ENCODE assay signal across 8 cellular contexts in the genomic region with DNA sequence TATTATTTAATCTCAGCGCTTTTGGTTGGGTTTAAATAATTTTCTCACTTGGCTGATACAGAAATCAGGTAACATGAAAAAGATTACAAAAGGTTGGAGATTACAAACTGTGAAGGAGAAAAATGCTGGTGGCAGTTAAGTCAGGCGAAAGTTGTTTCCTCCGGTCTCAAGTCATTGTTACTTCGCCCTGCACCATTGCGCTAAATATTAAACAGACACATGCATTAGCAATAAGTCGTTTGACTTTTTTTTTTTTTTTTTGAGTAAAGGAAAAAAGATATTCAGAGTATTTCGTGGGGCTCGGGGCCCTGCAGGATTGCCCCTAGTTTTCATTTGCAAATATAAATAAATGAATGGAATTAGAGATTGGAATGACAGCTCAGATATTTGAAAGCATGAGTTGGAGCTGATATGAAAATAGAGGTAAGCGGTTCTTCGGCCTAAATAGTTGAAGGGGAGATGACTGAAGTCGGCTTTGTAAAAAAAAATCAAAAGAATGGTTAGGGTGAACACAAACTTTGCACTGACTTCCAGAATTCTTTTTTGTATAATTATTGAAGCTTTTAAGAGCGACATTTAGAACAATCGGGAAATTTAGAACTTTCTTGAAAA. TPM values are rescaled to one million over a fixed set of nuclear protein-coding genes. Genes with fewer than 3 reads are reported as not detected.
A peak's percentile ranks its signal among the peaks of the same experiment; 100 is the strongest.
DNase-seq lines count a peak whose midpoint lies in the region; ATAC-seq, FAIRE-seq and TF ChIP-seq lines count a peak whose summit lies in the region.

No MANE protein-coding gene starts in this region.

- DNase-seq in AG04449 (ENCODE audit: low read depth, low spot score) (no peak), GM12878 (ENCODE audit: low read depth, low spot score) (no peak), mesothelial cell of epicardium (ENCODE audit: low spot score in 2 of 2, unreplicated experiment in 2 of 2) (no peak), NCI-H510A (lab: John Stamatoyannopoulos, UW) (no peak), sciatic nerve (ENCODE audit: low spot score) (no peak)

- peak overlapping the region; percentile 84 for H3K4me2 ChIP-seq in GM12878 (ENCODE audit: control insufficient read depth, insufficient read depth)

- CTCF ChIA-PET in AG04449 (lab: Yijun Ruan, JAX) (interaction anchor here (1.6 to 5.2 kb wide), 6 partner anchors 10 to 729 kb away, joined by 5 to 41 read pairs (median 6); no protein-coding TSS in a partner anchor), GM12878 (lab: Yijun Ruan, JAX) (interaction anchor here (0.8 to 2.5 kb wide), 5 partner anchors 13 to 966 kb away, joined by 3 to 11 read pairs (median 3); a partner anchor contains a TSS)

- peak overlapping the region; percentile 91 for H3K4me3 Mint-ChIP-seq in mesothelial cell of epicardium

- SMC1A ChIA-PET in GM12878 (lab: Charles Lee; ENCODE audit: uncharacterized antibody, unreplicated experiment): interaction anchor here (0.7 to 1.7 kb wide), 7 partner anchors 11 to 602 kb away, joined by 3 to 6 read pairs (median 3); no protein-coding TSS in a partner anchor

- H3K36me3 Mint-ChIP-seq in mesothelial cell of epicardium: no peaks in the 10 kb centered on the region

- in situ Hi-C loops in GM12878 (cut with MboI): loop anchor here (10.0 kb wide), 1 partner anchor 386 kb away; no protein-coding TSS in a partner anchor

- H3K4me3 ChIP-seq in AG04449 (ENCODE audit: low read depth, low read length): peak overlapping the region; percentile 97
- peak overlapping the region; percentile 80 for H3K4me3 ChIP-seq in HUES48 (ENCODE audit: low read depth, low read length)
- peak overlapping the region; percentile 93 for H3K4me3 ChIP-seq in GM12878

- H3K4me1 Mint-ChIP-seq in mesothelial cell of epicardium: peaks cover 21% of the 10 kb centered on the region

- WGBS in GM12878 (ENCODE audit: insufficient coverage, insufficient replicate concordance, low lambda C conversion rate, missing lambda C conversion rate): 19% methylated on average over 13 of the region's 13 CpGs

- no peak for TF ChIP-seq RAD21 in GM12878 (IDR thresholded peaks at IDR 0.05; ENCODE audit: insufficient read depth, low read depth, low read length)

- H3K9me3 ChIP-seq in HUES48 (ENCODE audit: control insufficient read depth, insufficient read depth, low read length) (no peaks in the 10 kb centered on the region), GM12878 (replicated peaks; ENCODE audit: control insufficient read depth, insufficient read depth, low read length) (no peaks in the 10 kb centered on the region; the same call in 2 of the 3 replicates)

- intact Hi-C loops in GM12878 (cut with micrococcal nuclease; ENCODE audit: unreplicated experiment) (no loop called here), sciatic nerve (cut with DNase I) (no loop called here)

- TF ChIP-seq CTCF in AG04449 (IDR thresholded peaks at IDR 0.05; ENCODE audit: insufficient read depth, low read length, missing control alignments) (no peak), GM12878 (IDR thresholded peaks at IDR 0.05 in 2 of 3, conservative IDR thresholded peaks at IDR 0.05 in 1 of 3; ENCODE audit: control insufficient read depth in 2 of 3, extremely low read depth in 1 of 3, insufficient read depth in 1 of 3, low read depth in 3 of 3, low read length in 3 of 3) (no peak), mesothelial cell of epicardium (IDR thresholded peaks at IDR 0.05; ENCODE audit: unreplicated experiment) (no peak)

- H3K79me2 ChIP-seq in GM12878 (ENCODE audit: control insufficient read depth, insufficient read depth, low read length): peaks cover 25% of the 10 kb centered on the region

- TF ChIP-seq POLR2A in GM12878 (IDR thresholded peaks at IDR 0.05; ENCODE audit: low read depth, low read length): no peak

- H3K27ac ChIP-seq in HUES48 (ENCODE audit: low read depth, low read length): no peak overlapping the region
- H3K27ac ChIP-seq in GM12878 (ENCODE audit: control insufficient read depth, insufficient read depth): peak overlapping the region; percentile 75

- POLR2A ChIA-PET in AG04449 (lab: Yijun Ruan, JAX): interaction anchor here (1.6 to 2.4 kb wide), 2 partner anchors 12 to 754 kb away, joined by 3 to 8 read pairs; a partner anchor contains a TSS
- POLR2A ChIA-PET in GM12878 (lab: Charles Lee): interaction anchor here (0.6 to 1.0 kb wide), 2 partner anchors 15 to 749 kb away, joined by 3 to 4 read pairs; no protein-coding TSS in a partner anchor

- peak overlapping the region; percentile 85 for H3K27ac Mint-ChIP-seq in mesothelial cell of epicardium

- no peaks in the 10 kb centered on the region for H4K20me1 ChIP-seq in GM12878 (ENCODE audit: control insufficient read depth, insufficient read depth)

- H3K27me3 Mint-ChIP-seq in mesothelial cell of epicardium (ENCODE audit: low read depth): peaks cover 2% of the 10 kb centered on the region

- H3K9me3 Mint-ChIP-seq in mesothelial cell of epicardium: no peaks in the 10 kb centered on the region

- peaks cover 19% of the 10 kb centered on the region for H3K4me1 ChIP-seq in HUES48 (ENCODE audit: control insufficient read depth, insufficient read depth, low read length)
- peaks cover 8% of the 10 kb centered on the region; the same call in 1 of the 2 replicates for H3K4me1 ChIP-seq in GM12878 (ENCODE audit: control insufficient read depth, insufficient read depth, low read length)

- H3K9ac ChIP-seq in HUES48 (ENCODE audit: low read depth, low read length) (peak overlapping the region; percentile 83), GM12878 (ENCODE audit: control insufficient read depth, insufficient read depth, low read length) (peak overlapping the region; percentile 88)

- ATAC-seq in GM12878 (peak; percentile 13; the same call in 1 of the 3 replicates), GM19324 (IDR thresholded peaks at IDR 0.05; ENCODE audit: low FRiP score, unreplicated experiment) (no peak), HG02623 (IDR thresholded peaks at IDR 0.05; ENCODE audit: unreplicated experiment) (no peak), sciatic nerve (no peak)

- no peak for FAIRE-seq in GM12878 (lab: Jason Lieb, UNC)

- H3K27me3 ChIP-seq in HUES48 (ENCODE audit: control insufficient read depth, insufficient read depth, low read length) (no peaks in the 10 kb centered on the region), GM12878 (replicated peaks in 1 of 2; ENCODE audit: control insufficient read depth in 2 of 2, insufficient read depth in 2 of 2, low read length in 1 of 2) (no peaks in the 10 kb centered on the region)

- BruUV-seq in GM12878 (replicated peaks; lab: Mats Ljungman, UMichigan): no TSS peak

- peak overlapping the region; percentile 21; the same call in 1 of the 2 replicates for H2AFZ ChIP-seq in GM12878 (ENCODE audit: control insufficient read depth, low read depth, low read length)

- RAD21 ChIA-PET in GM12878 (lab: Charles Lee; ENCODE audit: unreplicated experiment): interaction anchor here (0.6 to 1.2 kb wide), 2 partner anchors 394 to 717 kb away, joined by 3 read pairs; no protein-coding TSS in a partner anchor

- TF ChIP-seq EP300 in GM12878 (IDR thresholded peaks at IDR 0.05; ENCODE audit: borderline replicate concordance in 1 of 2, control insufficient read depth in 1 of 2, low read depth in 2 of 2, low read length in 2 of 2): no peak

- H3K36me3 ChIP-seq in HUES48 (ENCODE audit: control insufficient read depth, insufficient read depth, low read length) (no peaks in the 10 kb centered on the region), GM12878 (ENCODE audit: control insufficient read depth in 2 of 2, insufficient read depth in 2 of 2, low read length in 1 of 2) (no peaks in the 10 kb centered on the region)

TF ChIP-seq in GM12878, 131 proteins besides CTCF, POLR2A, EP300 and RAD21:
- 0 out of 2 replicates have a peak, but pooled peaks have one; percentile 3 for TF ChIP-seq GABPA (IDR thresholded peaks at IDR 0.05; ENCODE audit: low read depth)
- TF ChIP-seq MEF2A (IDR thresholded peaks at IDR 0.05; ENCODE audit: insufficient read depth, low read depth, low read length): no peak
- TF ChIP-seq, protein P1, sequence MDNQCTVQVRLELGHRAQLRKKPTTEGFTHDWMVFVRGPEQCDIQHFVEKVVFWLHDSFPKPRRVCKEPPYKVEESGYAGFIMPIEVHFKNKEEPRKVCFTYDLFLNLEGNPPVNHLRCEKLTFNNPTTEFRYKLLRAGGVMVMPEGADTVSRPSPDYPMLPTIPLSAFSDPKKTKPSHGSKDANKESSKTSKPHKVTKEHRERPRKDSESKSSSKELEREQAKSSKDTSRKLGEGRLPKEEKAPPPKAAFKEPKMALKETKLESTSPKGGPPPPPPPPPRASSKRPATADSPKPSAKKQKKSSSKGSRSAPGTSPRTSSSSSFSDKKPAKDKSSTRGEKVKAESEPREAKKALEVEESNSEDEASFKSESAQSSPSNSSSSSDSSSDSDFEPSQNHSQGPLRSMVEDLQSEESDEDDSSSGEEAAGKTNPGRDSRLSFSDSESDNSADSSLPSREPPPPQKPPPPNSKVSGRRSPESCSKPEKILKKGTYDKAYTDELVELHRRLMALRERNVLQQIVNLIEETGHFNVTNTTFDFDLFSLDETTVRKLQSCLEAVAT (IDR thresholded peaks at IDR 0.05): 0 out of 2 replicates have a peak, but pooled peaks have one; percentile 19
TF ChIP-seq in GM12878: peak in this region for 2.

RNA-seq across cellular contexts. Expression of a gene that starts 0.9 kb away (rescaled TPM):
- total RNA-seq in GM12878 (2013; cell fraction: nucleolus; rRNA removed): 6.5 and 13.6 TPM in 2 replicates
- 29.1 and 30.7 TPM in 2 replicates for total RNA-seq in GM12878 (2014; rRNA removed)
- total RNA-seq in GM12878 (2014; rRNA removed; fragmentation: Illumina TruSeq; extraction: Trizol): 72.8 and 74.7 TPM in 2 replicates
- total RNA-seq in GM12878 (2021): 25.0 and 29.3 TPM in 2 replicates
- polyA plus RNA-seq in GM12878 (2011; ENCODE audit: low read depth): 13.7 TPM
- polyA plus RNA-seq in GM12878 (2011; rRNA removed): 54.2 and 89.2 TPM in 2 replicates
- 16.0 and 17.5 TPM in 2 replicates for polyA plus RNA-seq in GM12878 (2011; cell fraction: cytosol; rRNA removed)
- 11.2 and 14.4 TPM in 2 replicates for polyA plus RNA-seq in GM12878 (2011; cell fraction: nucleus; rRNA removed)
- polyA plus RNA-seq in GM12878 (2012): 16.9 and 19.3 TPM in 2 replicates
- 40.2 and 50.2 TPM in 2 replicates for polyA plus RNA-seq in GM12878 (2014; fragmentation: Illumina TruSeq; extraction: Trizol)
- 100 to 1,000 TPM; 101 to 124 TPM for polyA plus RNA-seq in GM12878 (2014; fragmentation: Nextera tagmentation; extraction: Ambion mirVana)
- polyA plus RNA-seq in GM12878 (2014; rRNA removed): 17.1 and 24.3 TPM in 2 replicates
- polyA plus RNA-seq in GM12878 (2016; fragmentation: Nextera tagmentation; extraction: Ambion mirVana): 100 to 1,000 TPM in 1 of 2 experiments, 10 to 100 TPM in 1; 99.0 to 111 TPM
- 9.4 and 10.5 TPM in 2 replicates for polyA minus RNA-seq in GM12878 (2011; rRNA and poly(A)+ RNA removed)
- 22.2 and 31.3 TPM in 2 replicates for polyA minus RNA-seq in GM12878 (2011; cell fraction: cytosol; rRNA and poly(A)+ RNA removed)
- polyA minus RNA-seq in GM12878 (2011; cell fraction: nucleus; rRNA and poly(A)+ RNA removed): 4.0 and 17.7 TPM in 2 replicates
- total RNA-seq in mesothelial cell of epicardium: 13.4 to 15.6 TPM (median 14.4 TPM) in 3 replicates
- 11.1 TPM for total RNA-seq in sciatic nerve
